16 cellular contexts compared by ENCODE assay signal in genomic region chr19:49749055-49749716, GRCh38. TPM values are rescaled to one million over a fixed set of nuclear protein-coding genes. Genes with fewer than 3 reads are reported as not detected.
DNase-seq lines count a peak whose midpoint lies in the region; ATAC-seq lines count a peak whose summit lies in the region.
"Had no signal": no experiment of that assay in that cellular context is flagged by ENCODE, and none has a peak within 500 bp of the region (broad histone marks: within the 10 kb centered on the region; RNA-seq: fewer than 3 reads in every experiment).

No MANE protein-coding gene starts in this region.

- no peak overlapping the region for H3K23ac ChIP-seq in mesenchymal stem cell (ENCODE audit: low read length in 2 of 2)

- WGBS in GM23248 (ENCODE audit: low coverage in 1 of 2, low lambda C conversion rate in 2 of 2, missing lambda C conversion rate in 2 of 2), 2 experiments: 68 to 69% methylated on average over 6 of the region's 6 CpGs
- 88% methylated on average over 6 of the region's 6 CpGs for whole genome bisulfite sequencing in mesenchymal stem cell

- in situ Hi-C loops in GM23248 (cut with MboI): no loop called here

- H2BK120ac ChIP-seq in mesenchymal stem cell (ENCODE audit: low read depth, low read length): no peak overlapping the region

- no peaks in the 10 kb centered on the region for H3K36me3 Mint-ChIP-seq in effector memory CD8-positive, alpha-beta T cell (ENCODE audit: insufficient read depth)

- H3K27ac ChIP-seq in GM23248 (no peak overlapping the region), mesenchymal stem cell (ENCODE audit: low read length, poor library complexity, severe bottlenecking) (no peak overlapping the region)
- H3K27ac ChIP-seq: tibial nerve had no signal

- no peaks in the 10 kb centered on the region for H3K27me3 ChIP-seq in GM23248 (replicated peaks; ENCODE audit: insufficient read depth)
- H3K27me3 ChIP-seq in mesenchymal stem cell (ENCODE audit: control insufficient read depth in 1 of 2, insufficient read depth in 1 of 2, low read length in 2 of 2): no peaks in the 10 kb centered on the region
- H3K27me3 ChIP-seq: tibial nerve had no signal

- H3K4me3 ChIP-seq in GM23248 (no peak overlapping the region), mesenchymal stem cell (ENCODE audit: insufficient read depth in 1 of 2, low read depth in 1 of 2, low read length in 2 of 2) (no peak overlapping the region)
- H3K4me3 ChIP-seq: tibial nerve had no signal

- no peaks in the 10 kb centered on the region for H4K20me1 ChIP-seq in GM23248 (ENCODE audit: insufficient read depth)

- H3K4me3 Mint-ChIP-seq in effector memory CD8-positive, alpha-beta T cell: no peak overlapping the region

- peaks cover 0 to 6% of the 10 kb centered on the region in 2 donors for H3K4me1 Mint-ChIP-seq in effector memory CD8-positive, alpha-beta T cell (ENCODE audit: low read depth in 2 of 2)

- H2AFZ ChIP-seq in GM23248 (no peak overlapping the region), mesenchymal stem cell (ENCODE audit: low read depth, low read length) (no peak overlapping the region)

- no peaks in the 10 kb centered on the region for H3K9me3 Mint-ChIP-seq in effector memory CD8-positive, alpha-beta T cell

- no peak overlapping the region for H2BK5ac ChIP-seq in mesenchymal stem cell (ENCODE audit: low read depth, low read length, poor library complexity, severe bottlenecking)

- H4K91ac ChIP-seq in mesenchymal stem cell (ENCODE audit: low read length): no peak overlapping the region

- H3K4me2 ChIP-seq in GM23248 (ENCODE audit: unreplicated experiment): no peak overlapping the region
- no peak overlapping the region for H3K4me2 ChIP-seq in mesenchymal stem cell (ENCODE audit: low read length, poor library complexity, severe bottlenecking)

- no peak overlapping the region for H4K8ac ChIP-seq in mesenchymal stem cell (ENCODE audit: low read length)

- H3K27ac Mint-ChIP-seq in effector memory CD8-positive, alpha-beta T cell: peak overlapping the region in 1 of 2 donors; percentile 23

- H2AK5ac ChIP-seq in mesenchymal stem cell (ENCODE audit: low read length, severe bottlenecking): no peak overlapping the region

- peaks cover 7% of the 10 kb centered on the region; the same call in 1 of the 2 replicates for H3K4me1 ChIP-seq in GM23248 (ENCODE audit: insufficient read depth)
- H3K4me1 ChIP-seq in mesenchymal stem cell (ENCODE audit: control insufficient read depth, insufficient read depth, low read depth, low read length): no peaks in the 10 kb centered on the region
- H3K4me1 ChIP-seq: tibial nerve had no signal

- H3K4ac ChIP-seq in mesenchymal stem cell (ENCODE audit: low read depth in 1 of 2, low read length in 2 of 2): no peak overlapping the region

- no peak overlapping the region for H2BK15ac ChIP-seq in mesenchymal stem cell (ENCODE audit: low read depth, poor library complexity, severe bottlenecking)

- H3K36me3 ChIP-seq in GM23248 (ENCODE audit: low read depth) (no peaks in the 10 kb centered on the region), mesenchymal stem cell (ENCODE audit: control insufficient read depth in 1 of 2, insufficient read depth in 2 of 2, low read depth in 1 of 2, low read length in 2 of 2) (no peaks in the 10 kb centered on the region)
- H3K36me3 ChIP-seq: tibial nerve had no signal

- no peak overlapping the region for H3K18ac ChIP-seq in mesenchymal stem cell (ENCODE audit: low read depth in 1 of 2, low read length in 2 of 2)

- DNase-seq in GM23248: peak; percentile 57
- DNase-seq in NAMALWA (ENCODE audit: low spot score): peak; percentile 57
- no peak for DNase-seq in effector memory CD8-positive, alpha-beta T cell
- DNase-seq in mesenchymal stem cell: peak; percentile 35
- DNase-seq in NCI-H748 (lab: John Stamatoyannopoulos, UW; ENCODE audit: unreplicated experiment): no peak
- DNase-seq in NCI-H1105 (lab: John Stamatoyannopoulos, UW): no peak
- DNase-seq: activated CD4-positive, alpha-beta T cell treated with anti-CD3 and anti-CD28 coated beads, Interleukin-2, amount 50 U/mL, for 1 hour; activated effector memory CD4-positive, alpha-beta T cell treated with Interleukin-2 at 50 U/mL for 16 hours; CD8-positive, alpha-beta memory T cell; NCI-H2171; OCI-M1; small intestine; T-helper 1 cell had no signal

- H3K9ac ChIP-seq in GM23248 (no peak overlapping the region), mesenchymal stem cell (ENCODE audit: low read length) (no peak overlapping the region)

- no peaks in the 10 kb centered on the region for H3K9me2 ChIP-seq in GM23248 (ENCODE audit: insufficient read depth)

- ATAC-seq in effector memory CD8-positive, alpha-beta T cell (replicated peaks): peak; percentile 32
- ATAC-seq in GM21423 (IDR thresholded peaks at IDR 0.05; ENCODE audit: unreplicated experiment) (no peak), GM19397 (IDR thresholded peaks at IDR 0.05; ENCODE audit: unreplicated experiment) (no peak)

- H3K9me3 ChIP-seq in GM23248 (ENCODE audit: low read depth) (no peaks in the 10 kb centered on the region), mesenchymal stem cell (ENCODE audit: control insufficient read depth, low read length) (peaks cover 4% of the 10 kb centered on the region)
- H3K9me3 ChIP-seq: tibial nerve had no signal

- H3K79me1 ChIP-seq in mesenchymal stem cell (replicated peaks; ENCODE audit: low read length, poor library complexity, severe bottlenecking): no peaks in the 10 kb centered on the region

- peaks cover 9% of the 10 kb centered on the region; the same call in 1 of the 2 replicates for H3F3A ChIP-seq in GM23248 (ENCODE audit: insufficient read depth)

- no peak overlapping the region for H3K14ac ChIP-seq in mesenchymal stem cell (ENCODE audit: low read length in 2 of 2)

- H3K79me2 ChIP-seq in GM23248 (ENCODE audit: insufficient read depth): no peaks in the 10 kb centered on the region

- no peaks in the 10 kb centered on the region for H3K27me3 Mint-ChIP-seq in effector memory CD8-positive, alpha-beta T cell

- no peak overlapping the region for H2BK12ac ChIP-seq in mesenchymal stem cell (ENCODE audit: low read length in 2 of 2)

RNA-seq across cellular contexts. Expression of gene TSKS, which starts 13.9 kb away (rescaled TPM):
- total RNA-seq in GM23248 (2014; rRNA removed; shearing (Covaris generic)): 0.38 and 2.1 TPM in 2 replicates
- 0.31 and 0.93 TPM in 2 replicates for polyA plus RNA-seq in GM23248 (2016; fragmentation: Nextera tagmentation; extraction: Ambion mirVana)
- not detected for polyA plus RNA-seq in mesenchymal stem cell (2013, experiment 1 of 2)
- polyA plus RNA-seq in mesenchymal stem cell (2013, experiment 2 of 2): not detected
- polyA plus RNA-seq: CD8-positive, alpha-beta memory T cell had no signal

RNA-seq across cellular contexts. Expression of gene AP2A1, which starts 17.6 kb away (rescaled TPM):
- total RNA-seq in GM23248 (2014; rRNA removed; shearing (Covaris generic)): 118 and 124 TPM in 2 replicates
- 64.2 and 64.9 TPM in 2 replicates for polyA plus RNA-seq in GM23248 (2016; fragmentation: Nextera tagmentation; extraction: Ambion mirVana)
- polyA plus RNA-seq in mesenchymal stem cell (2013, experiment 1 of 2): 89.2 TPM
- 87.9 TPM for polyA plus RNA-seq in mesenchymal stem cell (2013, experiment 2 of 2)

RNA-seq across cellular contexts. Expression of gene CPT1C, which starts 58.3 kb away (rescaled TPM):
- total RNA-seq in GM23248 (2014; rRNA removed; shearing (Covaris generic)): 11.7 and 16.6 TPM in 2 replicates
- polyA plus RNA-seq in GM23248 (2016; fragmentation: Nextera tagmentation; extraction: Ambion mirVana): 14.3 and 16.8 TPM in 2 replicates
- 24.1 TPM for polyA plus RNA-seq in mesenchymal stem cell (2013, experiment 1 of 2)
- polyA plus RNA-seq in mesenchymal stem cell (2013, experiment 2 of 2): 23.0 TPM
- polyA plus RNA-seq: CD8-positive, alpha-beta memory T cell had no signal

RNA-seq across cellular contexts. Expression of gene ADM5, which starts 59.8 kb away (rescaled TPM):
- 0.25 TPM in 1 of 2 replicates, not detected in the other for total RNA-seq in GM23248 (2014; rRNA removed; shearing (Covaris generic))
- 0.10 TPM in 1 of 2 replicates, not detected in the other for polyA plus RNA-seq in GM23248 (2016; fragmentation: Nextera tagmentation; extraction: Ambion mirVana)
- 0.68 TPM for polyA plus RNA-seq in mesenchymal stem cell (2013, experiment 1 of 2)
- 0.44 TPM for polyA plus RNA-seq in mesenchymal stem cell (2013, experiment 2 of 2)

Comparison
In these comparisons a context has a peak if more than half of its experiments do, and no peak if none do; other contexts are left out.
1. DNase-seq: peak in GM23248 (single experiment), NAMALWA (single experiment) and mesenchymal stem cell (single experiment); none in effector memory CD8-positive, alpha-beta T cell (0 of 3), NCI-H748 (single experiment) and NCI-H1105 (single experiment).